Comparison of ENCODE assay signal across 9 cellular contexts in the genomic region with DNA sequence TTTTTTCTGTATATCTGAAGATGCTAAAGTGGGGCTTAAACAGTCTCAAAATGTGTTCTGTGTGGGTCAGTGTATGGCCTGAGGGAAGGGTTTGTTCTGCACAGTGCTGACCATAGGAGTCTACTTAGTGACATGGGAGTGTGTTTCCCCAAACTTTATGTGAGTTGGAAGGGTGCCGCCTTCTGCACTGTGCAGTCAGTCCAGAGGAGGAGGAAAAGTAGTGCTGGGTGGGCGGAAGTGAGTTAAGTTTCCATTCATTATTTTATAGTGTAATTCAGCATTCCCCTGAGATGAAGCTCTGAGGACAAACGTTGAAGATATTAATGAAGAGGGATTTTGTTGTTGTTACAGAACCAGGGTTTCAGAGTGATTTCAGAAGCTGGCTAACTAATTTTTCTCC. TPM values are rescaled to one million over a fixed set of nuclear protein-coding genes. Genes with fewer than 3 reads are reported as not detected.
DNase-seq lines count a peak whose midpoint lies in the region; ATAC-seq and TF ChIP-seq lines count a peak whose summit lies in the region.
"Had no signal": no experiment of that assay in that cellular context is flagged by ENCODE, and none has a peak within 500 bp of the region (broad histone marks: within the 10 kb centered on the region; RNA-seq: fewer than 3 reads in every experiment).

No MANE protein-coding gene starts in this region.

- peak overlapping the region; percentile 48 for H3K27ac Mint-ChIP-seq in activated CD4-positive, alpha-beta T cell treated with anti-CD3 and anti-CD28 coated beads for 36 hours
- H3K27ac Mint-ChIP-seq in WTC11 = no peak overlapping the region
- H3K27ac Mint-ChIP-seq in stimulated activated memory B cell treated with anti-CD40 and anti-IgM and Interleukin-4, amounts not matched to agents 10 μg/mL and 1 μg/mL and 100 μg/mL, for 72 hours = no peak overlapping the region

- POLR2A ChIA-PET in activated CD4-positive, alpha-beta T cell treated with anti-CD3 and anti-CD28 coated beads for 36 hours (lab: Charles Lee) = interaction anchor here (0.6 kb wide), 1 partner anchor 29 kb away, joined by 4 read pairs; no protein-coding TSS in a partner anchor
- POLR2A ChIA-PET in WTC11 (lab: Charles Lee) = no interaction called here

- peaks cover 0 to 32% (median 19%) of the 10 kb centered on the region in 9 donors for H3K4me1 ChIP-seq in heart right ventricle

- CTCF ChIA-PET in activated CD4-positive, alpha-beta T cell treated with anti-CD3 and anti-CD28 coated beads for 36 hours (lab: Charles Lee) = interaction anchor here (1.0 kb wide), 1 partner anchor 14 kb away, joined by 3 read pairs; no protein-coding TSS in a partner anchor
- CTCF ChIA-PET in WTC11 (lab: Charles Lee) = interaction anchor here (0.7 to 0.8 kb wide), 3 partner anchors 10 to 22 kb away, joined by 3 to 4 read pairs (median 4); no protein-coding TSS in a partner anchor

- whole genome bisulfite sequencing in heart right ventricle, 2 donors = 26 to 35% methylated on average over 3 of the region's 3 CpGs

- H3K9me3 ChIP-seq in heart right ventricle = peaks cover 0 to 7% (median 0%) of the 10 kb centered on the region in 11 donors

- TF ChIP-seq CTCF in WTC11 (IDR thresholded peaks at IDR 0.05) (no peak), heart right ventricle (IDR thresholded peaks at IDR 0.05) (no peak)

- no peaks in the 10 kb centered on the region for H3K27me3 Mint-ChIP-seq in activated CD4-positive, alpha-beta T cell treated with anti-CD3 and anti-CD28 coated beads for 36 hours
- peaks cover 3% of the 10 kb centered on the region for H3K27me3 Mint-ChIP-seq in WTC11 (ENCODE audit: low read depth)
- H3K27me3 Mint-ChIP-seq in stimulated activated memory B cell treated with anti-CD40 and anti-IgM and Interleukin-4, amounts not matched to agents 10 μg/mL and 1 μg/mL and 100 μg/mL, for 72 hours = no peaks in the 10 kb centered on the region

- peak overlapping the region; percentile 34 to 84 (median 74) for H3K27ac ChIP-seq in heart right ventricle

- DNase-seq in activated CD4-positive, alpha-beta T cell treated with anti-CD3 and anti-CD28 coated beads for 36 hours = no peak
- DNase-seq in activated CD4-positive, alpha-beta T cell treated with anti-CD3 and anti-CD28 coated beads, Interleukin-2, amount 50 U/mL, for 1 hour = no peak
- DNase-seq in WTC11 (ENCODE audit: low spot score) (no peak), heart right ventricle (no peak), AG08395 (ENCODE audit: low spot score) (no peak), Kasumi-1 (lab: John Stamatoyannopoulos, UW) (no peak)
- DNase-seq: ACHN had no signal

- H3K36me3 ChIP-seq in heart right ventricle = peaks cover 0 to 4% (median 0%) of the 10 kb centered on the region in 9 donors

- no peak for ATAC-seq in activated CD4-positive, alpha-beta T cell treated with anti-CD3 and anti-CD28 coated beads for 36 hours
- ATAC-seq in WTC11 (no peak), heart right ventricle (peak in 7 of 8 donors; percentile 7 to 51 (median 45)), GM21529 (IDR thresholded peaks at IDR 0.05; ENCODE audit: unreplicated experiment) (no peak)
- no peak for ATAC-seq in stimulated activated memory B cell treated with anti-CD40 and anti-IgM and Interleukin-4, amounts not matched to agents 10 μg/mL and 1 μg/mL and 100 μg/mL, for 72 hours

- no peaks in the 10 kb centered on the region for H3K27me3 ChIP-seq in heart right ventricle

- H3K4me3 Mint-ChIP-seq in activated CD4-positive, alpha-beta T cell treated with anti-CD3 and anti-CD28 coated beads for 36 hours = peak overlapping the region; percentile 77
- peak overlapping the region; percentile 82 for H3K4me3 Mint-ChIP-seq in WTC11
- peak overlapping the region; percentile 86 for H3K4me3 Mint-ChIP-seq in stimulated activated memory B cell treated with anti-CD40 and anti-IgM and Interleukin-4, amounts not matched to agents 10 μg/mL and 1 μg/mL and 100 μg/mL, for 72 hours

- H3K9me3 Mint-ChIP-seq in activated CD4-positive, alpha-beta T cell treated with anti-CD3 and anti-CD28 coated beads for 36 hours (ENCODE audit: low read depth) = no peaks in the 10 kb centered on the region
- no peaks in the 10 kb centered on the region for H3K9me3 Mint-ChIP-seq in WTC11
- H3K9me3 Mint-ChIP-seq in stimulated activated memory B cell treated with anti-CD40 and anti-IgM and Interleukin-4, amounts not matched to agents 10 μg/mL and 1 μg/mL and 100 μg/mL, for 72 hours = no peaks in the 10 kb centered on the region

- H3K36me3 Mint-ChIP-seq in activated CD4-positive, alpha-beta T cell treated with anti-CD3 and anti-CD28 coated beads for 36 hours (ENCODE audit: low read depth) = peaks cover 9% of the 10 kb centered on the region
- 0 out of 2 replicates have a peak, but pooled peaks cover 3% of the 10 kb centered on the region for H3K36me3 Mint-ChIP-seq in WTC11
- no peaks in the 10 kb centered on the region for H3K36me3 Mint-ChIP-seq in stimulated activated memory B cell treated with anti-CD40 and anti-IgM and Interleukin-4, amounts not matched to agents 10 μg/mL and 1 μg/mL and 100 μg/mL, for 72 hours

- H3K4me3 ChIP-seq in heart right ventricle = peak overlapping the region in 9 of 10 donors; percentile 53 to 78 (median 69)

- intact Hi-C loops in activated CD4-positive, alpha-beta T cell treated with anti-CD3 and anti-CD28 coated beads for 36 hours (cut with DNase I, micrococcal nuclease) = loop anchor here in 1 of 2 experiments (1.0 to 10.0 kb wide), 2 partner anchors 11 to 812 kb away; no protein-coding TSS in a partner anchor
- intact Hi-C loops in heart right ventricle (cut with DNase I) = loop anchor here in 7 of 10 donors (5.0 to 10.0 kb wide), 4 partner anchors 51 to 108 kb away; no protein-coding TSS in a partner anchor

- peaks cover 48% of the 10 kb centered on the region for H3K4me1 Mint-ChIP-seq in activated CD4-positive, alpha-beta T cell treated with anti-CD3 and anti-CD28 coated beads for 36 hours
- H3K4me1 Mint-ChIP-seq in WTC11 = peaks cover 36% of the 10 kb centered on the region
- peaks cover 46% of the 10 kb centered on the region for H3K4me1 Mint-ChIP-seq in stimulated activated memory B cell treated with anti-CD40 and anti-IgM and Interleukin-4, amounts not matched to agents 10 μg/mL and 1 μg/mL and 100 μg/mL, for 72 hours

TF ChIP-seq in WTC11, 78 proteins besides CTCF, POLR2A, EP300 and RAD21 (continues in another document):
- no peak for TF ChIP-seq ZNF219 (CRISPR knock-in tag; IDR thresholded peaks at IDR 0.05; ENCODE audit: borderline replicate concordance)
- TF ChIP-seq ZNF416 (CRISPR knock-in tag; IDR thresholded peaks at IDR 0.05) = no peak
- TF ChIP-seq, protein P1, sequence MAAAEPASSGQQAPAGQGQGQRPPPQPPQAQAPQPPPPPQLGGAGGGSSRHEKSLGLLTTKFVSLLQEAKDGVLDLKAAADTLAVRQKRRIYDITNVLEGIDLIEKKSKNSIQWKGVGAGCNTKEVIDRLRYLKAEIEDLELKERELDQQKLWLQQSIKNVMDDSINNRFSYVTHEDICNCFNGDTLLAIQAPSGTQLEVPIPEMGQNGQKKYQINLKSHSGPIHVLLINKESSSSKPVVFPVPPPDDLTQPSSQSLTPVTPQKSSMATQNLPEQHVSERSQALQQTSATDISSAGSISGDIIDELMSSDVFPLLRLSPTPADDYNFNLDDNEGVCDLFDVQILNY (CRISPR knock-in tag; IDR thresholded peaks at IDR 0.05) = no peak
- no peak for TF ChIP-seq E2F4 (CRISPR knock-in tag; IDR thresholded peaks at IDR 0.05; ENCODE audit: borderline replicate concordance, low read depth)
- no peak for TF ChIP-seq CREB1 (CRISPR knock-in tag; IDR thresholded peaks at IDR 0.05)
- no peak for TF ChIP-seq ATF1 (CRISPR knock-in tag; IDR thresholded peaks at IDR 0.05)
- no peak for TF ChIP-seq MXD4 (CRISPR knock-in tag; IDR thresholded peaks at IDR 0.05; ENCODE audit: borderline replicate concordance)
- TF ChIP-seq ZNF425 (CRISPR knock-in tag; conservative IDR thresholded peaks at IDR 0.05) = no peak
- no peak for TF ChIP-seq MLX (CRISPR knock-in tag; IDR thresholded peaks at IDR 0.05)

RNA-seq across cellular contexts. Expression of gene CHST7, which starts 2.9 kb away (rescaled TPM):
- total RNA-seq in activated CD4-positive, alpha-beta T cell treated with anti-CD3 and anti-CD28 coated beads for 36 hours = 1 to 10 TPM; 2.0 to 2.5 TPM
- total RNA-seq in WTC11 (2021) (17.0 to 19.6 TPM (median 18.5 TPM) in 3 replicates), heart right ventricle (10 to 100 TPM in 3 of 10 donors, 1 to 10 TPM in 7; 3.5 to 23.0 (median 8.6) TPM)
- 10 to 100 TPM in 1 of 2 donors, 1 to 10 TPM in 1; 3.7 to 27.7 TPM for polyA plus RNA-seq in heart right ventricle

RNA-seq across cellular contexts. Expression of gene ZNF674, which starts 31.2 kb away (rescaled TPM):
- 1 to 10 TPM; 2.0 to 2.6 TPM for total RNA-seq in activated CD4-positive, alpha-beta T cell treated with anti-CD3 and anti-CD28 coated beads for 36 hours
- total RNA-seq in WTC11 (2021) (4.4 to 7.6 TPM (median 7.0 TPM) in 3 replicates), heart right ventricle (1 to 10 TPM; 2.1 to 4.3 (median 2.6) TPM)
- 1 to 10 TPM in 1 of 2 donors, under 1 TPM in 1; 0.91 to 1.9 TPM for polyA plus RNA-seq in heart right ventricle

Comparison
In these comparisons a context has a peak if more than half of its experiments do, and no peak if none do; other contexts are left out.
1. ATAC-seq: peak in heart right ventricle (7 of 8); none in activated CD4-positive, alpha-beta T cell treated with anti-CD3 and anti-CD28 coated beads for 36 hours (single experiment), WTC11 (single experiment), stimulated activated memory B cell treated with anti-CD40 and anti-IgM and Interleukin-4, amounts not matched to agents 10 μg/mL and 1 μg/mL and 100 μg/mL, for 72 hours (single experiment) and GM21529 (single experiment).
2. Peak in every context shown above with its lines, with median percentiles within 50 percentile points of each other: H3K4me3 Mint-ChIP-seq.